ENCODE assay signal across 13 cellular contexts in the genomic region with DNA sequence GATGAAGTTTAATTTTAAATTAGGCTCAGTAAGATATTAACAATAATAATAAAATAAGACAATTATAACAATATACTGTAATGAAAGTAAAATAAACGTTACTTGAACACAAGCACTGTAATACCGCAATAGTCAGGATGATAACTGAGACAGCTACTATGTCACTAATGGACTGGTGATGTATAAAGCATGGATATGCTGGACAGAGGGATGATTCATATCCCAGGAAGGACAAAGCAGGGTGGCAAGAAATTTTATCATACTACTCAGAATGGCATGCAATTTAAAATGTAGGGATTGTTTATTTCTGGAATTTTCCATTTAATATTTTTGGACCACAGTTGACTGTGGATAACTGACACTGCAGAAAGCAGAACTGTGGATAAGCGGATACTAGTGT.
"Had no signal": no experiment of that assay in that cellular context is flagged by ENCODE, and none has a peak within 500 bp of the region (broad histone marks: within the 10 kb centered on the region; RNA-seq: fewer than 3 reads in every experiment).

No MANE protein-coding gene starts in this region.

- H3K9me3 ChIP-seq: gastrocnemius medialis, right lobe of liver, suprapubic skin, upper lobe of right lung had no signal

- H3K4me1 ChIP-seq: gastrocnemius medialis, right lobe of liver, suprapubic skin, upper lobe of right lung had no signal

- DNase-seq: activated CD4-positive, alpha-beta T cell treated with anti-CD3 and anti-CD28 coated beads, Interleukin-2, amount 50 U/mL, for 4 hours; activated CD4-positive, CD25-positive, alpha-beta regulatory T cell treated with anti-CD3 and anti-CD28 coated beads, Interleukin-2, amount 50 U/mL, for 72 hours; activated naive CD4-positive, alpha-beta T cell treated with anti-CD3 and anti-CD28 coated beads, Interleukin-2, amount 10 ng/mL, durations not matched to agents 7 days and 5 days; activated T-cell treated with anti-CD3 and anti-CD28 coated beads, Interleukin-2, amount 50 U/mL, for 24 hours; dorsolateral prefrontal cortex; gastrocnemius medialis; islet precursor cell; midbrain; right lobe of liver; upper lobe of right lung had no signal

- H3K27ac ChIP-seq: dorsolateral prefrontal cortex, gastrocnemius medialis, right lobe of liver, suprapubic skin, upper lobe of right lung had no signal

- H3K4me3 ChIP-seq: dorsolateral prefrontal cortex, gastrocnemius medialis, right lobe of liver, suprapubic skin, upper lobe of right lung had no signal

- H3K27me3 ChIP-seq: dorsolateral prefrontal cortex, gastrocnemius medialis, right lobe of liver, suprapubic skin, upper lobe of right lung had no signal

- ATAC-seq: esophagus mucosa, gastrocnemius medialis, left lobe of liver, right lobe of liver, upper lobe of right lung had no signal
